In the genomic region with DNA sequence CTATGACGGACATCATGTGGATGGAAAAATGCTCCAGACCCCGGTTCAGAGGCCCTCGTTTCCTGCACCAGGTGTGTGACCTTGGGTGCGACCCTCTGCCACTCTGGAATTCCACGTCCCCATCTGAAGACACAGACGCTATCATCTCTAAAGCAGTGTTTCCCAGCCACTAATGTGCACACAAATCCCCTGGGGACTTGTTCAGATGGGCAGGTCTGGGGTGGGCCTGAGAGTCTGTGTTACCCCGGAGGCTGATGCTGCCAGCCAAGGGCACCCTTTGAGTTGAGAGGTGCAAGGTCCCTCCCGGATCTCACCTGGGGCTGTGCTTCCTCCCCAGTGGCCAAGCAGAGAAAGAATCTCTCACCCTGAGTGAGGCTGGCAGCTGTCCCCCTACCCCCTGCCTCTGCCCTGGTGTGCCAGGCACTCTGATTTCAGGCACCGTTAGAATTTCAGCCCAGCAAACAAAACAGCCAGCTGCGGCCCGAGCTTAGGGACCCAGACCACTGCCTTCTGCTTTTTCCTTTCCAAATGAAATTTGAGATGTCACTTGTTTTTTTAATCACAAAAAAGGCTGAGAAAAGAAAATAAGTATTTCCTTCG, we compare ENCODE assay signal across 1 cellular context.
TF ChIP-seq lines count a peak whose summit lies in the region.

No MANE protein-coding gene starts in this region.

TF ChIP-seq in GM23338, 12 proteins besides CTCF, POLR2A, EP300 and RAD21:
- TF ChIP-seq, protein P1, sequence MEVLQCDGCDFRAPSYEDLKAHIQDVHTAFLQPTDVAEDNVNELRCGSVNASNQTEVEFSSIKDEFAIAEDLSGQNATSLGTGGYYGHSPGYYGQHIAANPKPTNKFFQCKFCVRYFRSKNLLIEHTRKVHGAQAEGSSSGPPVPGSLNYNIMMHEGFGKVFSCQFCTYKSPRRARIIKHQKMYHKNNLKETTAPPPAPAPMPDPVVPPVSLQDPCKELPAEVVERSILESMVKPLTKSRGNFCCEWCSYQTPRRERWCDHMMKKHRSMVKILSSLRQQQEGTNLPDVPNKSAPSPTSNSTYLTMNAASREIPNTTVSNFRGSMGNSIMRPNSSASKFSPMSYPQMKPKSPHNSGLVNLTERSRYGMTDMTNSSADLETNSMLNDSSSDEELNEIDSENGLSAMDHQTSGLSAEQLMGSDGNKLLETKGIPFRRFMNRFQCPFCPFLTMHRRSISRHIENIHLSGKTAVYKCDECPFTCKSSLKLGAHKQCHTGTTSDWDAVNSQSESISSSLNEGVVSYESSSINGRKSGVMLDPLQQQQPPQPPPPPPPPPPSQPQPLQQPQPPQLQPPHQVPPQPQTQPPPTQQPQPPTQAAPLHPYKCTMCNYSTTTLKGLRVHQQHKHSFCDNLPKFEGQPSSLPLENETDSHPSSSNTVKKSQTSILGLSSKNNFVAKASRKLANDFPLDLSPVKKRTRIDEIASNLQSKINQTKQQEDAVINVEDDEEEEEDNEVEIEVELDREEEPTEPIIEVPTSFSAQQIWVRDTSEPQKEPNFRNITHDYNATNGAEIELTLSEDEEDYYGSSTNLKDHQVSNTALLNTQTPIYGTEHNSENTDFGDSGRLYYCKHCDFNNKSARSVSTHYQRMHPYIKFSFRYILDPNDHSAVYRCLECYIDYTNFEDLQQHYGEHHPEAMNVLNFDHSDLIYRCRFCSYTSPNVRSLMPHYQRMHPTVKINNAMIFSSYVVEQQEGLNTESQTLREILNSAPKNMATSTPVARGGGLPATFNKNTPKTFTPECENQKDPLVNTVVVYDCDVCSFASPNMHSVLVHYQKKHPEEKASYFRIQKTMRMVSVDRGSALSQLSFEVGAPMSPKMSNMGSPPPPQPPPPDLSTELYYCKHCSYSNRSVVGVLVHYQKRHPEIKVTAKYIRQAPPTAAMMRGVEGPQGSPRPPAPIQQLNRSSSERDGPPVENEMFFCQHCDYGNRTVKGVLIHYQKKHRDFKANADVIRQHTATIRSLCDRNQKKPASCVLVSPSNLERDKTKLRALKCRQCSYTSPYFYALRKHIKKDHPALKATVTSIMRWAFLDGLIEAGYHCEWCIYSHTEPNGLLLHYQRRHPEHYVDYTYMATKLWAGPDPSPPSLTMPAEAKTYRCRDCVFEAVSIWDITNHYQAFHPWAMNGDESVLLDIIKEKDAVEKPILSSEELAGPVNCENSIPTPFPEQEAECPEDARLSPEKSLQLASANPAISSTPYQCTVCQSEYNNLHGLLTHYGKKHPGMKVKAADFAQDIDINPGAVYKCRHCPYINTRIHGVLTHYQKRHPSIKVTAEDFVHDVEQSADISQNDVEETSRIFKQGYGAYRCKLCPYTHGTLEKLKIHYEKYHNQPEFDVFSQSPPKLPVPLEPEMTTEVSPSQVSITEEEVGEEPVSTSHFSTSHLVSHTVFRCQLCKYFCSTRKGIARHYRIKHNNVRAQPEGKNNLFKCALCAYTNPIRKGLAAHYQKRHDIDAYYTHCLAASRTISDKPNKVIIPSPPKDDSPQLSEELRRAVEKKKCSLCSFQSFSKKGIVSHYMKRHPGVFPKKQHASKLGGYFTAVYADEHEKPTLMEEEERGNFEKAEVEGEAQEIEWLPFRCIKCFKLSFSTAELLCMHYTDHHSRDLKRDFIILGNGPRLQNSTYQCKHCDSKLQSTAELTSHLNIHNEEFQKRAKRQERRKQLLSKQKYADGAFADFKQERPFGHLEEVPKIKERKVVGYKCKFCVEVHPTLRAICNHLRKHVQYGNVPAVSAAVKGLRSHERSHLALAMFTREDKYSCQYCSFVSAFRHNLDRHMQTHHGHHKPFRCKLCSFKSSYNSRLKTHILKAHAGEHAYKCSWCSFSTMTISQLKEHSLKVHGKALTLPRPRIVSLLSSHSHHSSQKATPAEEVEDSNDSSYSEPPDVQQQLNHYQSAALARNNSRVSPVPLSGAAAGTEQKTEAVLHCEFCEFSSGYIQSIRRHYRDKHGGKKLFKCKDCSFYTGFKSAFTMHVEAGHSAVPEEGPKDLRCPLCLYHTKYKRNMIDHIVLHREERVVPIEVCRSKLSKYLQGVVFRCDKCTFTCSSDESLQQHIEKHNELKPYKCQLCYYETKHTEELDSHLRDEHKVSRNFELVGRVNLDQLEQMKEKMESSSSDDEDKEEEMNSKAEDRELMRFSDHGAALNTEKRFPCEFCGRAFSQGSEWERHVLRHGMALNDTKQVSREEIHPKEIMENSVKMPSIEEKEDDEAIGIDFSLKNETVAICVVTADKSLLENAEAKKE (CRISPR knock-in tag; IDR thresholded peaks at IDR 0.05): no peak
- no peak for TF ChIP-seq ZNF331 (CRISPR knock-in tag; IDR thresholded peaks at IDR 0.05; ENCODE audit: low read depth)
- TF ChIP-seq NANOG (IDR thresholded peaks at IDR 0.05; ENCODE audit: borderline replicate concordance): no peak
- no peak for TF ChIP-seq CREB1 (CRISPR knock-in tag; IDR thresholded peaks at IDR 0.05; ENCODE audit: low read depth)
- TF ChIP-seq JUNB (IDR thresholded peaks at IDR 0.05; ENCODE audit: unreplicated experiment): no peak
- no peak for TF ChIP-seq EZH2 (IDR thresholded peaks at IDR 0.05; ENCODE audit: low read depth, unreplicated experiment)
- no peak for TF ChIP-seq STAT1 (IDR thresholded peaks at IDR 0.05; ENCODE audit: unreplicated experiment)
- TF ChIP-seq, protein P2, sequence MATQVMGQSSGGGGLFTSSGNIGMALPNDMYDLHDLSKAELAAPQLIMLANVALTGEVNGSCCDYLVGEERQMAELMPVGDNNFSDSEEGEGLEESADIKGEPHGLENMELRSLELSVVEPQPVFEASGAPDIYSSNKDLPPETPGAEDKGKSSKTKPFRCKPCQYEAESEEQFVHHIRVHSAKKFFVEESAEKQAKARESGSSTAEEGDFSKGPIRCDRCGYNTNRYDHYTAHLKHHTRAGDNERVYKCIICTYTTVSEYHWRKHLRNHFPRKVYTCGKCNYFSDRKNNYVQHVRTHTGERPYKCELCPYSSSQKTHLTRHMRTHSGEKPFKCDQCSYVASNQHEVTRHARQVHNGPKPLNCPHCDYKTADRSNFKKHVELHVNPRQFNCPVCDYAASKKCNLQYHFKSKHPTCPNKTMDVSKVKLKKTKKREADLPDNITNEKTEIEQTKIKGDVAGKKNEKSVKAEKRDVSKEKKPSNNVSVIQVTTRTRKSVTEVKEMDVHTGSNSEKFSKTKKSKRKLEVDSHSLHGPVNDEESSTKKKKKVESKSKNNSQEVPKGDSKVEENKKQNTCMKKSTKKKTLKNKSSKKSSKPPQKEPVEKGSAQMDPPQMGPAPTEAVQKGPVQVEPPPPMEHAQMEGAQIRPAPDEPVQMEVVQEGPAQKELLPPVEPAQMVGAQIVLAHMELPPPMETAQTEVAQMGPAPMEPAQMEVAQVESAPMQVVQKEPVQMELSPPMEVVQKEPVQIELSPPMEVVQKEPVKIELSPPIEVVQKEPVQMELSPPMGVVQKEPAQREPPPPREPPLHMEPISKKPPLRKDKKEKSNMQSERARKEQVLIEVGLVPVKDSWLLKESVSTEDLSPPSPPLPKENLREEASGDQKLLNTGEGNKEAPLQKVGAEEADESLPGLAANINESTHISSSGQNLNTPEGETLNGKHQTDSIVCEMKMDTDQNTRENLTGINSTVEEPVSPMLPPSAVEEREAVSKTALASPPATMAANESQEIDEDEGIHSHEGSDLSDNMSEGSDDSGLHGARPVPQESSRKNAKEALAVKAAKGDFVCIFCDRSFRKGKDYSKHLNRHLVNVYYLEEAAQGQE (IDR thresholded peaks at IDR 0.05; ENCODE audit: unreplicated experiment): no peak
- no peak for TF ChIP-seq POLR2AphosphoS5 (IDR thresholded peaks at IDR 0.05; ENCODE audit: low read depth)
- TF ChIP-seq, protein P3, sequence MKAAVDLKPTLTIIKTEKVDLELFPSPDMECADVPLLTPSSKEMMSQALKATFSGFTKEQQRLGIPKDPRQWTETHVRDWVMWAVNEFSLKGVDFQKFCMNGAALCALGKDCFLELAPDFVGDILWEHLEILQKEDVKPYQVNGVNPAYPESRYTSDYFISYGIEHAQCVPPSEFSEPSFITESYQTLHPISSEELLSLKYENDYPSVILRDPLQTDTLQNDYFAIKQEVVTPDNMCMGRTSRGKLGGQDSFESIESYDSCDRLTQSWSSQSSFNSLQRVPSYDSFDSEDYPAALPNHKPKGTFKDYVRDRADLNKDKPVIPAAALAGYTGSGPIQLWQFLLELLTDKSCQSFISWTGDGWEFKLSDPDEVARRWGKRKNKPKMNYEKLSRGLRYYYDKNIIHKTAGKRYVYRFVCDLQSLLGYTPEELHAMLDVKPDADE (IDR thresholded peaks at IDR 0.05): no peak
- TF ChIP-seq ZNF114 (CRISPR knock-in tag; IDR thresholded peaks at IDR 0.05): no peak
- no peak for TF ChIP-seq EZH2phosphoT487 (IDR thresholded peaks at IDR 0.05; ENCODE audit: unreplicated experiment)
TF ChIP-seq in GM23338: peak in this region for 0.
